ENCODE assay signal across 1 cellular context in genomic region chr9:81680006-81680405, GRCh38.
TF ChIP-seq lines count a peak whose summit lies in the region.

No MANE protein-coding gene starts in this region.

TF ChIP-seq in H1, 55 proteins besides CTCF, POLR2A, EP300 and RAD21:
- no peak for TF ChIP-seq CHD7 (IDR thresholded peaks at IDR 0.05; ENCODE audit: insufficient replicate concordance, low read length)
- TF ChIP-seq RBBP5 (IDR thresholded peaks at IDR 0.05; ENCODE audit: borderline replicate concordance, low read depth, low read length): no peak
- TF ChIP-seq MAFK (IDR thresholded peaks at IDR 0.05; ENCODE audit: low read depth, low read length): no peak
- no peak for TF ChIP-seq JUN (IDR thresholded peaks at IDR 0.05; ENCODE audit: low read depth, low read length)
- no peak for TF ChIP-seq SP4 (IDR thresholded peaks at IDR 0.05; ENCODE audit: low read length)
- no peak for TF ChIP-seq RXRA (IDR thresholded peaks at IDR 0.05; ENCODE audit: insufficient read depth, low read depth, low read length)
- TF ChIP-seq SP2 (IDR thresholded peaks at IDR 0.05; ENCODE audit: low read length): no peak
- TF ChIP-seq CBX8 (IDR thresholded peaks at IDR 0.05; ENCODE audit: borderline replicate concordance, low read depth, low read length): no peak
- TF ChIP-seq CEBPB (IDR thresholded peaks at IDR 0.05; ENCODE audit: low read depth, low read length): no peak
- TF ChIP-seq HDAC2 (IDR thresholded peaks at IDR 0.05; ENCODE audit: borderline replicate concordance in 1 of 2, low read depth in 2 of 2, low read length in 2 of 2): no peak
- TF ChIP-seq TAF7 (optimal IDR thresholded peaks at IDR 0.05; ENCODE audit: borderline replicate concordance, low read depth, low read length): no peak
- TF ChIP-seq, protein P1, sequence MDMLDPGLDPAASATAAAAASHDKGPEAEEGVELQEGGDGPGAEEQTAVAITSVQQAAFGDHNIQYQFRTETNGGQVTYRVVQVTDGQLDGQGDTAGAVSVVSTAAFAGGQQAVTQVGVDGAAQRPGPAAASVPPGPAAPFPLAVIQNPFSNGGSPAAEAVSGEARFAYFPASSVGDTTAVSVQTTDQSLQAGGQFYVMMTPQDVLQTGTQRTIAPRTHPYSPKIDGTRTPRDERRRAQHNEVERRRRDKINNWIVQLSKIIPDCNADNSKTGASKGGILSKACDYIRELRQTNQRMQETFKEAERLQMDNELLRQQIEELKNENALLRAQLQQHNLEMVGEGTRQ (IDR thresholded peaks at IDR 0.05; ENCODE audit: low read length): no peak
- no peak for TF ChIP-seq TCF12 (IDR thresholded peaks at IDR 0.05; ENCODE audit: low read depth, low read length)
- TF ChIP-seq SIN3A (conservative IDR thresholded peaks at IDR 0.05 in 1 of 2, IDR thresholded peaks at IDR 0.05 in 1 of 2; ENCODE audit: low read depth in 1 of 2, low read length in 2 of 2): no peak
- TF ChIP-seq KDM1A (IDR thresholded peaks at IDR 0.05; ENCODE audit: borderline replicate concordance, low read length): no peak
- TF ChIP-seq POU5F1 (IDR thresholded peaks at IDR 0.05; ENCODE audit: low read depth, low read length): no peak
- no peak for TF ChIP-seq HDAC6 (IDR thresholded peaks at IDR 0.05; ENCODE audit: low read depth, low read length)
- no peak for TF ChIP-seq BCL11A (IDR thresholded peaks at IDR 0.05; ENCODE audit: low read depth in 2 of 2, low read length in 2 of 2)
- TF ChIP-seq TEAD4 (IDR thresholded peaks at IDR 0.05; ENCODE audit: low read depth, low read length): no peak
